In the genomic region with DNA sequence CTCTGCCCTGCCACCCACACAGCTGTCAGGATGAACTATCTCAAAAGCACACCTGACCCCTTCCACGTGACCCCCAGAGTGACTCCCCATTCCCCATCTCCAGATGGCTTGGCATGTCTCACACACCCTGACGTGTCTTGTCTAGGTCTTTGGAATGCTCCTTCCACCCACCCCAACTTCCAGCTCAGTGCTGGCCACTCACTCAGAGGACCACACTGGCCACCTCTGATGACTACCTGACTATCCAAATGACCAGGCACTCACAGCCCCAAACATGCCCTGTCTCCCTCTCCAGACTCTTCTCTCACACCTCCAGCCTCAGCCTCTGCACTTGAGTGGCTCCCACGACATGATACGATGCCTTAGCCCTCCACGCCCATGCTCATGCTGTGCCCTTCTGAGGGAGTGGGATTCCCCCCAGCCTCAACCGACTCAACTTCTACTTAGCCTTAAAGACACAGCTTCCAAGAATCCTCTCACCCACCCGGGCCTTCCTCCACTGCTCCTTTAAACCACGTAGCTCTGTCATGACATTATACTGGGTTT, we compare ENCODE assay signal across 18 cellular contexts.
A peak's percentile ranks its signal among the peaks of the same experiment; 100 is the strongest.
DNase-seq lines count a peak whose midpoint lies in the region; ATAC-seq and TF ChIP-seq lines count a peak whose summit lies in the region.
"Had no signal": no experiment of that assay in that cellular context is flagged by ENCODE, and none has a peak within 500 bp of the region (broad histone marks: within the 10 kb centered on the region; RNA-seq: fewer than 3 reads in every experiment).

No MANE protein-coding gene starts in this region.

- no peak overlapping the region for H3K27ac Mint-ChIP-seq in osteocyte (ENCODE audit: unreplicated experiment)
- H3K27ac Mint-ChIP-seq: CD8-positive, alpha-beta T cell; HFFc6 had no signal

- H3K27ac ChIP-seq in foreskin keratinocyte: no peak overlapping the region
- H3K27ac ChIP-seq: A549, C4-2B, GM23248, SK-N-MC had no signal

- no peaks in the 10 kb centered on the region for H3K4me1 ChIP-seq in foreskin keratinocyte
- H3K4me1 ChIP-seq: A549, Caco-2 had no signal

- peak; percentile 6 for ATAC-seq in foreskin keratinocyte
- ATAC-seq in GM19397 (IDR thresholded peaks at IDR 0.05; ENCODE audit: unreplicated experiment): no peak
- ATAC-seq: CD8-positive, alpha-beta T cell had no signal

- H3K4me1 Mint-ChIP-seq in osteocyte (ENCODE audit: unreplicated experiment): no peaks in the 10 kb centered on the region

- TF ChIP-seq CTCF in foreskin keratinocyte (conservative IDR thresholded peaks at IDR 0.05): no peak
- no peak for TF ChIP-seq CTCF in osteocyte (IDR thresholded peaks at IDR 0.05)

- H3K36me3 Mint-ChIP-seq in osteocyte (ENCODE audit: unreplicated experiment): no peaks in the 10 kb centered on the region
- H3K36me3 Mint-ChIP-seq: CD8-positive, alpha-beta T cell had no signal

- peaks cover 2% of the 10 kb centered on the region for H3K27me3 ChIP-seq in foreskin keratinocyte

- DNase-seq in NCI-H2171 (lab: John Stamatoyannopoulos, UW): peak; percentile 38
- DNase-seq in NCI-H69 (lab: John Stamatoyannopoulos, UW): peak; percentile 74
- no peak for DNase-seq in foreskin keratinocyte
- peak; percentile 75 for DNase-seq in osteocyte (ENCODE audit: extremely low spot score, unreplicated experiment)
- DNase-seq in NOMO-1 treated with dmso at 0.1 percent for 144 hours (lab: John Stamatoyannopoulos, UW; ENCODE audit: unreplicated experiment): no peak
- DNase-seq in OCI-M1 (lab: John Stamatoyannopoulos, UW): no peak
- DNase-seq: NCI-H1092 treated with DMSO at 0.1 percent for 48 hours, NCI-H1436, SIG-M5 had no signal

- no peak overlapping the region for H3K4me3 Mint-ChIP-seq in osteocyte (ENCODE audit: unreplicated experiment)
- H3K4me3 Mint-ChIP-seq: CD8-positive, alpha-beta T cell; H9; HFFc6 had no signal

- H3K9me3 Mint-ChIP-seq in osteocyte (ENCODE audit: unreplicated experiment): no peaks in the 10 kb centered on the region
- H3K9me3 Mint-ChIP-seq: CD8-positive, alpha-beta T cell; H9 had no signal

- H3K27me3 Mint-ChIP-seq in osteocyte (ENCODE audit: unreplicated experiment): no peaks in the 10 kb centered on the region

Comparison
In these comparisons a context has a peak if more than half of its experiments do, and no peak if none do; other contexts are left out.
1. DNase-seq: peak in NCI-H2171 (single experiment), NCI-H69 (single experiment) and osteocyte (single experiment); none in foreskin keratinocyte (0 of 2), NOMO-1 treated with dmso at 0.1 percent for 144 hours (single experiment) and OCI-M1 (single experiment).